ENCODE assay signal across 1 cellular context in the genomic region with DNA sequence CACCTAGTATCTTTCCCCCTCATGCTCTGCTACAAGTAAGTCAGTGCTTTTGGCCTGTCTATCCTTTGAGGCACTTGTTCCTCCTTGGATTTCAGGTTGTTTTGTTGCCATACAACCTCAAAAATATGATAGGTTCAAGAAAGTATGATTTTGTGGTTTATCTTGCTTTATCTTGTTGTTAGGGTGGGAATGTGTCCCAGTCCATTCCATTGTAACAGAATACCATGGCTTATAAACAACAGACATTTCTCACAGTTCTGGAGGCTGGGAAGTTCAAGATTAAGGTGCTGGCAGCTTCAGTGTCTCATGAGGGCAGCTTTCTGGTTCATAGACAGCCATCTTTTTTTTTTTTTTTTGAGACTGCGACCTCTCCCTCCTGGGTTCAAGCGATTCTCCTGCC.
TF ChIP-seq lines count a peak whose summit lies in the region.

No MANE protein-coding gene starts in this region.

TF ChIP-seq in H1, 55 proteins besides CTCF, POLR2A, EP300 and RAD21 (continued from another document):
- no peak for TF ChIP-seq SIN3A (conservative IDR thresholded peaks at IDR 0.05 in 1 of 2, IDR thresholded peaks at IDR 0.05 in 1 of 2; ENCODE audit: low read depth in 1 of 2, low read length in 2 of 2)
- no peak for TF ChIP-seq SUZ12 (IDR thresholded peaks at IDR 0.05; ENCODE audit: low read length)
- TF ChIP-seq CBX5 (IDR thresholded peaks at IDR 0.05; ENCODE audit: low read depth, low read length) = no peak
- no peak for TF ChIP-seq CTBP2 (IDR thresholded peaks at IDR 0.05; ENCODE audit: borderline replicate concordance, insufficient read depth, insufficient read length, low read length)
- no peak for TF ChIP-seq GTF2F1 (IDR thresholded peaks at IDR 0.05; ENCODE audit: borderline replicate concordance, low read depth, low read length)
- no peak for TF ChIP-seq CBX8 (IDR thresholded peaks at IDR 0.05; ENCODE audit: borderline replicate concordance, low read depth, low read length)
